In the genomic region with DNA sequence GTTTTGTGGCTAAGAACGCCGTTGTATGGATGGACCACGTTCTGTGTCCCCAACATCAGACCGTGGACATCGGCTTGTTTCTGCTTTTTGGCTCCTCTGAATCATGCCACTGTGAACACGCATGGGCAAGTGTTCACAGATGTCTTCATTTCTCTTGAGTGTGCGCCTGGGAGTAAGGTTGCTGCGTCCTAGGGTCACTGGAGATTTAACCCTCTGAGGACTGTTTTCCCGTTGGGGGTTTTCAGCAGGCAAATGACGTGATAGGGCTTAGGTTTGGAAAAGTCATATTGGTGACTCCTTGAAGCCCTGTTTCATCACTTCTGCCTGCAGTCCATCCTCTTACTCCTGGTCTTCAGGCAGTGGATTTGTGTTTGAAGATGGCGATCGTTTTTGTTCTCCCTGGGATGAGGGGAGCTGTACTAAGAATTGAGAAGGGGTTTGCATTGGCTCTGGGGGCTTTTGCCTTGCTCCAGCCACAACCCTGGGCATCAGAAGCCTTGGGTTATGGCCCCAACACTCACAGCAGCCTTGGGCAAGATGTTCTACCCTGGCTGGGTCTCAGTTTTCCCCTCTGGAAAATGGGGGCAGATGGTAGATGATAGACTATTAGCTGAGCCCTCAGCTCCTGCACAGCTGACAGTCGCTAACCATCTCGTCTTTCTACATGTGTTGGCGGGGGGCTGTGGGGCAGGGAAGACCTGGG, we compare ENCODE assay signal across 29 cellular contexts.
"Had no signal": no experiment of that assay in that cellular context is flagged by ENCODE, and none has a peak within 500 bp of the region (broad histone marks: within the 10 kb centered on the region; RNA-seq: fewer than 3 reads in every experiment).

No MANE protein-coding gene starts in this region.

- H3K4me3 ChIP-seq: breast epithelium, colonic mucosa, dorsolateral prefrontal cortex, gastroesophageal sphincter, right atrium auricular region, smooth muscle cell, stomach, thyroid gland, upper lobe of left lung, vagina had no signal

- H3K9me3 Mint-ChIP-seq: activated naive CD4-positive, alpha-beta T cell treated with anti-CD3 and anti-CD28 coated beads, Interleukin-2, amount 50 U/mL, for 24 hours had no signal

- H3K9me3 ChIP-seq: colonic mucosa, thyroid gland, vagina had no signal

- H3K4me2 ChIP-seq: smooth muscle cell had no signal

- ATAC-seq: activated CD4-positive, alpha-beta T cell treated with anti-CD3 and anti-CD28 coated beads for 36 hours; activated CD8-positive, alpha-beta memory T cell treated with anti-CD3 and anti-CD28 coated beads, Interleukin-2, amount 10 ng/mL, durations not matched to agents 7 days and 5 days; activated CD8-positive, alpha-beta T cell treated with anti-CD3 and anti-CD28 coated beads, Interleukin-2, amount 10 ng/mL, durations not matched to agents 7 days and 5 days; activated naive CD8-positive, alpha-beta T cell treated with anti-CD3 and anti-CD28 coated beads, Interleukin-2, amount 50 U/mL, for 24 hours; gastroesophageal sphincter; left cardiac atrium; stimulated activated naive B cell treated with anti-CD40 and anti-IgM and Interleukin-4, amounts not matched to agents 10 μg/mL and 1 μg/mL and 100 μg/mL, for 72 hours had no signal

- H3K4me1 Mint-ChIP-seq: activated CD4-positive, alpha-beta T cell treated with anti-CD3 and anti-CD28 coated beads for 36 hours; activated CD8-positive, alpha-beta memory T cell treated with anti-CD3 and anti-CD28 coated beads, Interleukin-2, amount 10 ng/mL, durations not matched to agents 7 days and 5 days; activated naive CD4-positive, alpha-beta T cell treated with anti-CD3 and anti-CD28 coated beads, Interleukin-2, amount 50 U/mL, for 24 hours; activated naive CD8-positive, alpha-beta T cell treated with anti-CD3 and anti-CD28 coated beads, Interleukin-2, amount 50 U/mL, for 24 hours; naive B cell had no signal

- H3K27ac Mint-ChIP-seq: activated CD4-positive, alpha-beta T cell treated with anti-CD3 and anti-CD28 coated beads for 36 hours; activated CD8-positive, alpha-beta memory T cell treated with anti-CD3 and anti-CD28 coated beads, Interleukin-2, amount 10 ng/mL, durations not matched to agents 7 days and 5 days; activated CD8-positive, alpha-beta T cell treated with anti-CD3 and anti-CD28 coated beads, Interleukin-2, amount 10 ng/mL, durations not matched to agents 7 days and 5 days; activated naive CD4-positive, alpha-beta T cell treated with anti-CD3 and anti-CD28 coated beads, Interleukin-2, amount 50 U/mL, for 24 hours; activated naive CD8-positive, alpha-beta T cell treated with anti-CD3 and anti-CD28 coated beads, Interleukin-2, amount 50 U/mL, for 24 hours; activated T-helper 2 cell treated with anti-CD3 and anti-CD28 coated beads, Interferon-gamma antibody, Interleukin-2, Interleukin-4, amounts not matched to agents 10 μg/mL and 5 μg/mL and 100 μg/mL, durations not matched to agents 14 hours and 24 hours and 36 hours; naive B cell; stimulated activated naive B cell treated with anti-CD40 and anti-IgM and Interleukin-4, amounts not matched to agents 10 μg/mL and 1 μg/mL and 100 μg/mL, for 72 hours; T-helper 2 cell treated with Interferon-gamma antibody and Interleukin-4, amounts not matched to agents 5 μg/mL and 100 μg/mL, for 36 hours had no signal

- H3K36me3 ChIP-seq: breast epithelium, colonic mucosa, right atrium auricular region, thyroid gland, upper lobe of left lung had no signal

- H3K27ac ChIP-seq: breast epithelium, colonic mucosa, dorsolateral prefrontal cortex, gastroesophageal sphincter, right atrium auricular region, stomach, thyroid gland, upper lobe of left lung, vagina had no signal

- H3K4me3 Mint-ChIP-seq: activated CD4-positive, alpha-beta T cell treated with anti-CD3 and anti-CD28 coated beads for 36 hours; activated CD8-positive, alpha-beta memory T cell treated with anti-CD3 and anti-CD28 coated beads, Interleukin-2, amount 10 ng/mL, durations not matched to agents 7 days and 5 days; activated CD8-positive, alpha-beta T cell treated with anti-CD3 and anti-CD28 coated beads, Interleukin-2, amount 10 ng/mL, durations not matched to agents 7 days and 5 days; activated naive CD4-positive, alpha-beta T cell treated with anti-CD3 and anti-CD28 coated beads, Interleukin-2, amount 50 U/mL, for 24 hours; activated naive CD8-positive, alpha-beta T cell treated with anti-CD3 and anti-CD28 coated beads, Interleukin-2, amount 50 U/mL, for 24 hours; stimulated activated naive B cell treated with anti-CD40 and anti-IgM and Interleukin-4, amounts not matched to agents 10 μg/mL and 1 μg/mL and 100 μg/mL, for 72 hours; T-helper 2 cell treated with Interferon-gamma antibody and Interleukin-4, amounts not matched to agents 5 μg/mL and 100 μg/mL, for 36 hours had no signal

- DNase-seq: activated CD4-positive, alpha-beta T cell treated with anti-CD3 and anti-CD28 coated beads for 36 hours; activated CD4-positive, CD25-positive, alpha-beta regulatory T cell; activated CD8-positive, alpha-beta memory T cell treated with anti-CD3 and anti-CD28 coated beads, Interleukin-2, amount 10 ng/mL, durations not matched to agents 7 days and 5 days; activated CD8-positive, alpha-beta T cell treated with anti-CD3 and anti-CD28 coated beads, Interleukin-2, amount 10 ng/mL, durations not matched to agents 7 days and 5 days; activated naive CD8-positive, alpha-beta T cell treated with anti-CD3 and anti-CD28 coated beads, Interleukin-2, amount 50 U/mL, for 24 hours; activated T-cell treated with anti-CD3 and anti-CD28 coated beads, Interleukin-2, amount 50 U/mL, for 48 hours; amygdala; cerebellar nuclear complex; colonic mucosa; dorsolateral prefrontal cortex; effector memory CD4-positive, alpha-beta T cell; head of caudate nucleus; hippocampal formation; left cardiac atrium; naive B cell; occipital lobe; stimulated activated CD4-positive, alpha-beta T cell treated with anti-CD3 and anti-CD28 coated beads, Interleukin-1b, Interleukin-23, amount 100 ng/mL, for 48 hours; stimulated activated naive B cell treated with anti-CD40 and anti-IgM and Interleukin-4, amounts not matched to agents 10 μg/mL and 1 μg/mL and 100 μg/mL, for 72 hours; stomach; thyroid gland; upper lobe of left lung had no signal

- H3K36me3 Mint-ChIP-seq: activated CD8-positive, alpha-beta memory T cell treated with anti-CD3 and anti-CD28 coated beads, Interleukin-2, amount 10 ng/mL, durations not matched to agents 7 days and 5 days; naive B cell; stimulated activated naive B cell treated with anti-CD40 and anti-IgM and Interleukin-4, amounts not matched to agents 10 μg/mL and 1 μg/mL and 100 μg/mL, for 72 hours had no signal

- H3K4me1 ChIP-seq: breast epithelium, colonic mucosa had no signal

- H3K27me3 ChIP-seq: breast epithelium, colonic mucosa, gastroesophageal sphincter, right atrium auricular region, stomach, thyroid gland, upper lobe of left lung, vagina had no signal
